Comparison of ENCODE assay signal across 8 cellular contexts in genomic region chr20:32457476-32457986, GRCh38.
DNase-seq lines count a peak whose midpoint lies in the region; ATAC-seq, FAIRE-seq and TF ChIP-seq lines count a peak whose summit lies in the region.

No MANE protein-coding gene starts in this region.

- H3K4me3 ChIP-seq in HUES48 (ENCODE audit: low read depth, low read length) (peak overlapping the region; percentile 61), WERI-Rb-1 (ENCODE audit: low read depth, low read length) (peak overlapping the region; percentile 40), pancreas (peak overlapping the region; percentile 1 to 47 (median 22))

- peak; percentile 88 for ATAC-seq in Right ventricle myocardium superior (ENCODE audit: poor library complexity)
- ATAC-seq in pancreas: peak; percentile 82 to 90 (median 88)
- ATAC-seq in HG03571 (IDR thresholded peaks at IDR 0.05; ENCODE audit: unreplicated experiment): no peak
- ATAC-seq in GM19452 (IDR thresholded peaks at IDR 0.05; ENCODE audit: unreplicated experiment): no peak
- no peak for ATAC-seq in GM19463 (IDR thresholded peaks at IDR 0.05; ENCODE audit: unreplicated experiment)

- H3K4me1 ChIP-seq in HUES48 (ENCODE audit: control insufficient read depth, insufficient read depth, low read length) (peaks cover 13% of the 10 kb centered on the region), pancreas (peaks cover 21 to 28% (median 25%) of the 10 kb centered on the region in 3 donors)

- intact Hi-C loops in Right ventricle myocardium superior (cut with DNase I) (no loop called here), pancreas (cut with DNase I) (no loop called here)

- 11 to 19% methylated on average over 21 to 29 of the region's 29 CpGs for WGBS in pancreas, 2 donors

- TF ChIP-seq CTCF in WERI-Rb-1 (IDR thresholded peaks at IDR 0.05; ENCODE audit: low read depth, low read length): no peak
- TF ChIP-seq CTCF in pancreas (IDR thresholded peaks at IDR 0.05): no peak

- H3K27me3 ChIP-seq in HUES48 (ENCODE audit: control insufficient read depth, insufficient read depth, low read length) (no peaks in the 10 kb centered on the region), WERI-Rb-1 (ENCODE audit: insufficient read depth, low read depth, severe bottlenecking) (no peaks in the 10 kb centered on the region), pancreas (no peaks in the 10 kb centered on the region)

- peak overlapping the region; percentile 80 for H3K27ac ChIP-seq in HUES48 (ENCODE audit: low read depth, low read length)
- H3K27ac ChIP-seq in WERI-Rb-1: peak overlapping the region; percentile 96
- peak overlapping the region in 2 of 4 donors; percentile 10 to 22 for H3K27ac ChIP-seq in pancreas

- H3K9ac ChIP-seq in HUES48 (ENCODE audit: low read depth, low read length): no peak overlapping the region

- DNase-seq in COLO668 (lab: John Stamatoyannopoulos, UW; ENCODE audit: unreplicated experiment) (peak; percentile 84), WERI-Rb-1 (peak; percentile 96), Right ventricle myocardium superior (peak; percentile 78), pancreas (peak; percentile 73 to 91 (median 80))

- H3K9me3 ChIP-seq in HUES48 (ENCODE audit: control insufficient read depth, insufficient read depth, low read length) (no peaks in the 10 kb centered on the region), WERI-Rb-1 (ENCODE audit: severe bottlenecking) (no peaks in the 10 kb centered on the region), pancreas (no peaks in the 10 kb centered on the region)

- H3K36me3 ChIP-seq in HUES48 (ENCODE audit: control insufficient read depth, insufficient read depth, low read length): peaks cover 15% of the 10 kb centered on the region
- peaks cover 54% of the 10 kb centered on the region for H3K36me3 ChIP-seq in WERI-Rb-1
- peaks cover 0 to 8% (median 8%) of the 10 kb centered on the region in 3 donors for H3K36me3 ChIP-seq in pancreas

- FAIRE-seq in pancreas (lab: Jason Lieb, UNC): no peak

Comparison
In these comparisons a context has a peak if more than half of its experiments do, and no peak if none do; other contexts are left out.
1. ATAC-seq: peak in Right ventricle myocardium superior (single experiment) and pancreas (4 of 4); none in HG03571 (single experiment), GM19452 (single experiment) and GM19463 (single experiment).
2. Peak in every context shown above with its lines, with median percentiles within 50 percentile points of each other: DNase-seq and H3K4me3 ChIP-seq.